8 cellular contexts compared by ENCODE assay signal in genomic region chr9:83622814-83623633, GRCh38. TPM values are rescaled to one million over a fixed set of nuclear protein-coding genes. Genes with fewer than 3 reads are reported as not detected.
DNase-seq lines count a peak whose midpoint lies in the region; ATAC-seq and TF ChIP-seq lines count a peak whose summit lies in the region.

Gene IDNK (plus strand): TSS chr9:83623143. CDS start chr9:83623172, 29 bp downstream.

- 0 to 1% methylated on average over 46 to 67 of the region's 89 CpGs for WGBS in lower leg skin, 2 donors

- TF ChIP-seq CTCF in A673 (conservative IDR thresholded peaks at IDR 0.05; ENCODE audit: low read depth, low read length) (no peak), lower leg skin (IDR thresholded peaks at IDR 0.05) (no peak)

- DNase-seq in A673 (ENCODE audit: low spot score) (peak; percentile 83), NCI-H2171 (lab: John Stamatoyannopoulos, UW) (peak; percentile 85), dermis blood vessel endothelial cell (peak; percentile 67), lower leg skin (ENCODE audit: low spot score in 2 of 2) (peak; percentile 51 to 93)
- DNase-seq in activated CD4-positive, alpha-beta T cell treated with anti-CD3 and anti-CD28 coated beads, Interleukin-2, amount 10 ng/mL, durations not matched to agents 7 days and 5 days, result peak; percentile 66
- peak; percentile 33 to 63 (median 37) for DNase-seq in stimulated activated CD4-positive, alpha-beta T cell treated with anti-CD3 and anti-CD28 coated beads, TNF-alpha, amount 100 ng/mL, for 24 hours (ENCODE audit: low read depth in 3 of 3)

- peak; percentile 66 for ATAC-seq in GM18519 (IDR thresholded peaks at IDR 0.05; ENCODE audit: low FRiP score, unreplicated experiment)
- ATAC-seq in HG03025 (IDR thresholded peaks at IDR 0.05; ENCODE audit: low FRiP score, unreplicated experiment), result peak; percentile 75

- H3K4me1 ChIP-seq in A673 (ENCODE audit: insufficient read depth, low read length, poor library complexity, severe bottlenecking), result peaks cover 19% of the 10 kb centered on the region

- no peaks in the 10 kb centered on the region for H3K9me3 Mint-ChIP-seq in activated CD4-positive, alpha-beta T cell treated with anti-CD3 and anti-CD28 coated beads, Interleukin-2, amount 10 ng/mL, durations not matched to agents 7 days and 5 days

- no peak for TF ChIP-seq POLR2A in lower leg skin (IDR thresholded peaks at IDR 0.05)

- POLR2A ChIA-PET in A673 (lab: Charles Lee; ENCODE audit: low non-redundant PET), result interaction anchor here (0.8 kb wide), 1 partner anchor 10 kb away, joined by 4 read pairs; no protein-coding TSS in a partner anchor
- POLR2A ChIA-PET in activated CD4-positive, alpha-beta T cell treated with anti-CD3 and anti-CD28 coated beads, Interleukin-2, amount 10 ng/mL, durations not matched to agents 7 days and 5 days (lab: Charles Lee), result no interaction called here

- intact Hi-C loops in A673 (cut with micrococcal nuclease; ENCODE audit: unreplicated experiment) (loop anchor here (2.0 to 5.0 kb wide), 3 partner anchors 86 to 639 kb away; no protein-coding TSS in a partner anchor), lower leg skin (cut with DNase I; ENCODE audit: low total_unique reads) (no loop called here)

- no peaks in the 10 kb centered on the region for H3K27me3 ChIP-seq in A673 (replicated peaks; ENCODE audit: insufficient read depth, low read depth, low read length, poor library complexity)

- no peaks in the 10 kb centered on the region for H3K36me3 ChIP-seq in A673 (ENCODE audit: insufficient read depth, low read length, poor library complexity, severe bottlenecking)

- H3K27me3 Mint-ChIP-seq in activated CD4-positive, alpha-beta T cell treated with anti-CD3 and anti-CD28 coated beads, Interleukin-2, amount 10 ng/mL, durations not matched to agents 7 days and 5 days, result peaks cover 7% of the 10 kb centered on the region

- H3K27ac Mint-ChIP-seq in activated CD4-positive, alpha-beta T cell treated with anti-CD3 and anti-CD28 coated beads, Interleukin-2, amount 10 ng/mL, durations not matched to agents 7 days and 5 days, result peak within 1 kb of the TSS; percentile 99

- peak within 1 kb of the TSS; percentile 86 for H3K4me3 Mint-ChIP-seq in activated CD4-positive, alpha-beta T cell treated with anti-CD3 and anti-CD28 coated beads, Interleukin-2, amount 10 ng/mL, durations not matched to agents 7 days and 5 days

- peaks cover 16% of the 10 kb centered on the region for H3K36me3 Mint-ChIP-seq in activated CD4-positive, alpha-beta T cell treated with anti-CD3 and anti-CD28 coated beads, Interleukin-2, amount 10 ng/mL, durations not matched to agents 7 days and 5 days (ENCODE audit: low read depth)

- no TSS peak for BruUV-seq in A673 (replicated peaks; lab: Mats Ljungman, UMichigan)

- H3K9me3 ChIP-seq in A673 (ENCODE audit: low read depth, low read length, poor library complexity, severe bottlenecking), result no peaks in the 10 kb centered on the region

- H3K4me1 Mint-ChIP-seq in activated CD4-positive, alpha-beta T cell treated with anti-CD3 and anti-CD28 coated beads, Interleukin-2, amount 10 ng/mL, durations not matched to agents 7 days and 5 days, result peaks cover 36% of the 10 kb centered on the region

- CTCF ChIA-PET in A673 (lab: Charles Lee), result interaction anchor here (1.6 kb wide), 1 partner anchor 288 kb away, joined by 3 read pairs; no protein-coding TSS in a partner anchor
- CTCF ChIA-PET in activated CD4-positive, alpha-beta T cell treated with anti-CD3 and anti-CD28 coated beads, Interleukin-2, amount 10 ng/mL, durations not matched to agents 7 days and 5 days (lab: Charles Lee), result interaction anchor here (0.7 to 1.7 kb wide), 6 partner anchors 8 to 297 kb away, joined by 3 to 6 read pairs (median 4); no protein-coding TSS in a partner anchor

- H3K27ac ChIP-seq in A673 (ENCODE audit: low read depth, low read length, poor library complexity, severe bottlenecking), result peak within 1 kb of the TSS; percentile 89

- H3K4me3 ChIP-seq in A673 (ENCODE audit: low read depth, low read length, poor library complexity, severe bottlenecking) (peak within 1 kb of the TSS; percentile 68), lower leg skin (ENCODE audit: low read depth, poor library complexity, severe bottlenecking) (peak within 1 kb of the TSS; percentile 55)

RNA-seq across cellular contexts. Expression of gene IDNK, which starts in this region (rescaled TPM):
- total RNA-seq in A673 (2021), result 1.6 and 1.7 TPM in 2 replicates
- total RNA-seq in activated CD4-positive, alpha-beta T cell treated with anti-CD3 and anti-CD28 coated beads, Interleukin-2, amount 10 ng/mL, durations not matched to agents 7 days and 5 days, result 1 to 10 TPM; 7.2 to 7.8 TPM
- total RNA-seq in dermis blood vessel endothelial cell, result 4.1 and 5.5 TPM in 2 replicates
- 1 to 10 TPM in 2 of 4 donors, under 1 TPM in 2; 0.53 to 5.5 (median 2.2) TPM for total RNA-seq in lower leg skin

Comparison
In these comparisons a context has a peak if more than half of its experiments do, and no peak if none do; other contexts are left out.
1. Peak in every context shown above with its lines: DNase-seq, ATAC-seq, H3K4me3 ChIP-seq and H3K27ac ChIP-seq.